Comparison of ENCODE assay signal across 1 cellular context in the genomic region with DNA sequence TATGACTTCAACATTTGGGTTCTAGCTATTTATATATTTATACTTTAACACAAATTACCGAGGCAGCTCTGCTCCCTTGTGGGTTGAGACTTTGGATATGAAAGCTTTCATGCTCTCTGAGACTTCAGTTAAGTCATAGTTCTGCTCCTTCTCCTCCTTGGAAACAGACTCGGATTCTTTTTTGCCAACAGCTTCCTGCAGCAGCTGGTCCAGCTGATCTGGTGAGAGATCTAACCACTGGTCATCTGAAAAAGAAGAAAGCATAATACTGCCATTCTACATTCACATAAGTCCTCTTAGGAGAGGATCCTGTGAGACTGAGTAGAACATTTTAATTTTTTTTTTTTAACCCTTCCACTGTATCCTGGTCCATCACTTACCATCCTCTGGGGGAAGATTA.
TF ChIP-seq lines count a peak whose summit lies in the region.

No MANE protein-coding gene starts in this region.

TF ChIP-seq in IMR-90, 13 proteins besides CTCF, POLR2A, EP300 and RAD21:
- no peak for TF ChIP-seq CHD1 (IDR thresholded peaks at IDR 0.05; ENCODE audit: low read depth, low read length)
- TF ChIP-seq RFX5 (IDR thresholded peaks at IDR 0.05; ENCODE audit: low read depth, low read length) = no peak
- no peak for TF ChIP-seq MXI1 (IDR thresholded peaks at IDR 0.05; ENCODE audit: borderline replicate concordance, low read depth, low read length)
- TF ChIP-seq, protein P1, sequence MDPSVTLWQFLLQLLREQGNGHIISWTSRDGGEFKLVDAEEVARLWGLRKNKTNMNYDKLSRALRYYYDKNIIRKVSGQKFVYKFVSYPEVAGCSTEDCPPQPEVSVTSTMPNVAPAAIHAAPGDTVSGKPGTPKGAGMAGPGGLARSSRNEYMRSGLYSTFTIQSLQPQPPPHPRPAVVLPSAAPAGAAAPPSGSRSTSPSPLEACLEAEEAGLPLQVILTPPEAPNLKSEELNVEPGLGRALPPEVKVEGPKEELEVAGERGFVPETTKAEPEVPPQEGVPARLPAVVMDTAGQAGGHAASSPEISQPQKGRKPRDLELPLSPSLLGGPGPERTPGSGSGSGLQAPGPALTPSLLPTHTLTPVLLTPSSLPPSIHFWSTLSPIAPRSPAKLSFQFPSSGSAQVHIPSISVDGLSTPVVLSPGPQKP (IDR thresholded peaks at IDR 0.05; ENCODE audit: borderline replicate concordance, low read depth, low read length) = no peak
- no peak for TF ChIP-seq MAFK (IDR thresholded peaks at IDR 0.05; ENCODE audit: low read depth, low read length)
- TF ChIP-seq CEBPB (IDR thresholded peaks at IDR 0.05; ENCODE audit: low read depth, low read length) = no peak
- no peak for TF ChIP-seq FOS (IDR thresholded peaks at IDR 0.05; ENCODE audit: low read depth, low read length)
- no peak for TF ChIP-seq BHLHE40 (IDR thresholded peaks at IDR 0.05; ENCODE audit: low read depth, low read length)
- TF ChIP-seq RCOR1 (IDR thresholded peaks at IDR 0.05; ENCODE audit: insufficient replicate concordance, low read length) = no peak
- TF ChIP-seq MAZ (IDR thresholded peaks at IDR 0.05; ENCODE audit: borderline replicate concordance, low read depth, low read length) = no peak
- no peak for TF ChIP-seq NFE2L2 (IDR thresholded peaks at IDR 0.05; ENCODE audit: low read depth, low read length)
- TF ChIP-seq, protein P2, sequence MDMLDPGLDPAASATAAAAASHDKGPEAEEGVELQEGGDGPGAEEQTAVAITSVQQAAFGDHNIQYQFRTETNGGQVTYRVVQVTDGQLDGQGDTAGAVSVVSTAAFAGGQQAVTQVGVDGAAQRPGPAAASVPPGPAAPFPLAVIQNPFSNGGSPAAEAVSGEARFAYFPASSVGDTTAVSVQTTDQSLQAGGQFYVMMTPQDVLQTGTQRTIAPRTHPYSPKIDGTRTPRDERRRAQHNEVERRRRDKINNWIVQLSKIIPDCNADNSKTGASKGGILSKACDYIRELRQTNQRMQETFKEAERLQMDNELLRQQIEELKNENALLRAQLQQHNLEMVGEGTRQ (IDR thresholded peaks at IDR 0.05; ENCODE audit: low read depth, low read length) = no peak
- no peak for TF ChIP-seq SMC3 (IDR thresholded peaks at IDR 0.05; ENCODE audit: low read depth, low read length)
TF ChIP-seq in IMR-90: peak in this region for 0.
